ENCODE assay signal across 8 cellular contexts in genomic region chr9:129932303-129933151, GRCh38.
DNase-seq lines count a peak whose midpoint lies in the region; ATAC-seq, FAIRE-seq and TF ChIP-seq lines count a peak whose summit lies in the region.

No MANE protein-coding gene starts in this region.

- H3K9me3 ChIP-seq in DND-41 (ENCODE audit: insufficient read depth, low read length, severe bottlenecking) (no peaks in the 10 kb centered on the region), endodermal cell (ENCODE audit: control insufficient read depth, low read length) (no peaks in the 10 kb centered on the region)

- H2AFZ ChIP-seq in DND-41 (ENCODE audit: low read depth, low read length) = no peak overlapping the region

- no peak overlapping the region for H3K4me2 ChIP-seq in DND-41 (ENCODE audit: insufficient read depth, low read length)

- no peaks in the 10 kb centered on the region for H4K20me1 ChIP-seq in DND-41 (ENCODE audit: insufficient read depth, low read length)

- H3K4me3 Mint-ChIP-seq in endodermal cell = no peak overlapping the region

- no peaks in the 10 kb centered on the region for H3K27me3 ChIP-seq in DND-41 (ENCODE audit: insufficient read depth, low read length, poor library complexity)
- no peaks in the 10 kb centered on the region for H3K27me3 ChIP-seq in endodermal cell (ENCODE audit: control insufficient read depth, insufficient read depth, low read length, poor library complexity, severe bottlenecking)

- peaks cover 74% of the 10 kb centered on the region for H3K79me2 ChIP-seq in DND-41 (ENCODE audit: insufficient read depth, low read length)

- H3K36me3 ChIP-seq in DND-41 (ENCODE audit: insufficient read depth, low read length) (peaks cover 64% of the 10 kb centered on the region), endodermal cell (ENCODE audit: control insufficient read depth, insufficient read depth, low read length) (peaks cover 3% of the 10 kb centered on the region)

- peak overlapping the region; percentile 79 for H3K27ac Mint-ChIP-seq in endodermal cell

- no peaks in the 10 kb centered on the region for H3K9me3 Mint-ChIP-seq in endodermal cell

- no peak for TF ChIP-seq CTCF in DND-41 (IDR thresholded peaks at IDR 0.05; ENCODE audit: borderline replicate concordance, extremely low read depth, low read length, poor library complexity, severe bottlenecking)
- no peak for TF ChIP-seq CTCF in endodermal cell (conservative IDR thresholded peaks at IDR 0.05)

- H3K27ac ChIP-seq in DND-41 (ENCODE audit: low read length) (peak overlapping the region; percentile 47), endodermal cell (ENCODE audit: low read depth, low read length) (peak overlapping the region; percentile 3)

- 28 to 62% methylated on average over 4 to 8 of the region's 8 CpGs for WGBS in endodermal cell (ENCODE audit: insufficient coverage in 1 of 2, insufficient read length in 1 of 2), 2 experiments

- H3K4me1 Mint-ChIP-seq in endodermal cell = peaks cover 14% of the 10 kb centered on the region

- in situ Hi-C loops in ACHN (cut with HindIII; ENCODE audit: low pct_ligation_motif_present, low pct_unique_long_range_greater_than_20kb, low sequenced_read_pairs) = no loop called here

- ATAC-seq in DND-41 (ENCODE audit: insufficient read depth, low read depth) (0 out of 3 replicates have a peak, but pooled peaks have one; percentile 29), GM21526 (IDR thresholded peaks at IDR 0.05; ENCODE audit: low FRiP score, unreplicated experiment) (no peak)

- H3K9ac ChIP-seq in DND-41 (ENCODE audit: low read depth, low read length) (no peak overlapping the region), endodermal cell (ENCODE audit: extremely low read depth, low read length, poor library complexity, severe bottlenecking) (no peak overlapping the region)

- no peak for TF ChIP-seq POLR2A in H54 (IDR thresholded peaks at IDR 0.05; ENCODE audit: low read depth, low read length)

- H3K4me1 ChIP-seq in DND-41 (ENCODE audit: insufficient read depth, low read length) = peaks cover 24% of the 10 kb centered on the region
- no peaks in the 10 kb centered on the region for H3K4me1 ChIP-seq in endodermal cell (ENCODE audit: control insufficient read depth, insufficient read depth, low read length)

- FAIRE-seq in H54 (lab: Jason Lieb, UNC) = no peak

- DNase-seq in DND-41 (no peak), NCI-H82 treated with DMSO at 0.1 percent for 48 hours (lab: John Stamatoyannopoulos, UW; ENCODE audit: unreplicated experiment) (peak; percentile 76), endodermal cell (peak; percentile 47), pons (ENCODE audit: low spot score) (peak; percentile 59), ACHN (no peak), NCI-H128 (lab: John Stamatoyannopoulos, UW; ENCODE audit: unreplicated experiment) (no peak), H54 (ENCODE audit: insufficient read length, low spot score) (no peak)

- peaks cover 15% of the 10 kb centered on the region for H3K36me3 Mint-ChIP-seq in endodermal cell (ENCODE audit: low read depth)

- H3K4me3 ChIP-seq in DND-41 (ENCODE audit: low read depth in 1 of 2, low read length in 2 of 2) = no peak overlapping the region
- no peak overlapping the region for H3K4me3 ChIP-seq in endodermal cell (ENCODE audit: low read length)

- H3K27me3 Mint-ChIP-seq in endodermal cell (ENCODE audit: insufficient read depth) = no peaks in the 10 kb centered on the region

Comparison
In these comparisons a context has a peak if more than half of its experiments do, and no peak if none do; other contexts are left out.
1. DNase-seq: peak in NCI-H82 treated with DMSO at 0.1 percent for 48 hours (single experiment), endodermal cell (single experiment) and pons (single experiment); none in DND-41 (single experiment), ACHN (single experiment), NCI-H128 (single experiment) and H54 (single experiment).